13 cellular contexts compared by ENCODE assay signal in genomic region chr17:83161298-83162034, GRCh38.
DNase-seq lines count a peak whose midpoint lies in the region; ATAC-seq, FAIRE-seq and TF ChIP-seq lines count a peak whose summit lies in the region.
"Had no signal": no experiment of that assay in that cellular context is flagged by ENCODE, and none has a peak within 500 bp of the region (broad histone marks: within the 10 kb centered on the region; RNA-seq: fewer than 3 reads in every experiment).

No MANE protein-coding gene starts in this region.

- H3K79me2 ChIP-seq in HepG2 (ENCODE audit: insufficient read depth, low read length) (no peaks in the 10 kb centered on the region), smooth muscle cell (ENCODE audit: low read depth) (no peaks in the 10 kb centered on the region)

- no peak for TF ChIP-seq CTCF in HepG2 (CRISPR knock-in tag; IDR thresholded peaks at IDR 0.05)
- no peak for TF ChIP-seq CTCF in smooth muscle cell (IDR thresholded peaks at IDR 0.05; ENCODE audit: borderline replicate concordance, insufficient read depth, poor library complexity, severe bottlenecking)
- TF ChIP-seq CTCF in esophagus squamous epithelium (IDR thresholded peaks at IDR 0.05): no peak
- no peak for TF ChIP-seq CTCF in MCF 10A (IDR thresholded peaks at IDR 0.05; ENCODE audit: unreplicated experiment)

- peak; percentile 50 for DNase-seq in GM04503 (ENCODE audit: low read depth)
- DNase-seq in amniotic stem cell (lab: John Stamatoyannopoulos, UW): peak; percentile 2
- DNase-seq in HepG2 (ENCODE audit: low spot score): peak; percentile 79
- no peak for DNase-seq in smooth muscle cell (lab: John Stamatoyannopoulos, UW; ENCODE audit: unreplicated experiment)
- DNase-seq in esophagus squamous epithelium (lab: John Stamatoyannopoulos, UW): no peak
- DNase-seq in MCF 10A (ENCODE audit: unreplicated experiment): no peak
- DNase-seq: activated CD8-positive, alpha-beta T cell treated with anti-CD3 and anti-CD28 coated beads for 36 hours; Caco-2; dermis blood vessel endothelial cell had no signal

- no TSS peak for BruUV-seq in HepG2 (replicated peaks; lab: Mats Ljungman, UMichigan)
- BruUV-seq in MCF 10A (replicated peaks; lab: Mats Ljungman, UMichigan): no TSS peak

- TF ChIP-seq POLR2A in HepG2 (IDR thresholded peaks at IDR 0.05; ENCODE audit: insufficient read depth in 1 of 2, low read depth in 2 of 2, low read length in 2 of 2): no peak
- TF ChIP-seq POLR2A in esophagus squamous epithelium (IDR thresholded peaks at IDR 0.05): no peak

- H3K9ac ChIP-seq in HepG2 (ENCODE audit: insufficient read depth, low read depth, low read length) (no peak overlapping the region), smooth muscle cell (ENCODE audit: low read depth) (no peak overlapping the region)

- H2AFZ ChIP-seq in HepG2 (ENCODE audit: low read length) (no peak overlapping the region), smooth muscle cell (ENCODE audit: low read depth) (peak overlapping the region; percentile 57)

- H3K4me1 ChIP-seq in HepG2 (ENCODE audit: insufficient read depth, low read length) (peaks cover 18% of the 10 kb centered on the region), smooth muscle cell (ENCODE audit: low read depth) (no peaks in the 10 kb centered on the region), esophagus squamous epithelium (peaks cover 0 to 9% (median 0%) of the 10 kb centered on the region in 3 donors)
- H3K4me1 ChIP-seq: Caco-2, pancreas had no signal

- no peak for FAIRE-seq in HepG2 (lab: Jason Lieb, UNC)
- FAIRE-seq: pancreas had no signal

- H3K36me3 ChIP-seq in HepG2 (replicated peaks in 1 of 2; ENCODE audit: control insufficient read depth in 1 of 2, insufficient read depth in 2 of 2, low read length in 2 of 2): no peaks in the 10 kb centered on the region
- H3K36me3 ChIP-seq in smooth muscle cell (ENCODE audit: low read depth): no peaks in the 10 kb centered on the region
- H3K36me3 ChIP-seq in esophagus squamous epithelium: no peaks in the 10 kb centered on the region
- H3K36me3 ChIP-seq: pancreas had no signal

- no peak overlapping the region for H3K27ac Mint-ChIP-seq in MCF 10A (ENCODE audit: low read depth, unreplicated experiment)
- H3K27ac Mint-ChIP-seq: activated CD8-positive, alpha-beta T cell treated with anti-CD3 and anti-CD28 coated beads for 36 hours had no signal

- no peak overlapping the region; a peak in 1 of 6 replicates for H3K4me3 ChIP-seq in HepG2 (replicated peaks in 1 of 3; ENCODE audit: insufficient read depth in 1 of 3, low read depth in 2 of 3, low read length in 3 of 3)
- H3K4me3 ChIP-seq in smooth muscle cell: no peak overlapping the region
- H3K4me3 ChIP-seq in esophagus squamous epithelium: no peak overlapping the region
- H3K4me3 ChIP-seq: pancreas had no signal

- TF ChIP-seq RAD21 in HepG2 (CRISPR knock-in tag; IDR thresholded peaks at IDR 0.05): no peak

- H3K4me2 ChIP-seq in HepG2 (ENCODE audit: low read depth, low read length): peak overlapping the region; percentile 46
- H3K4me2 ChIP-seq in smooth muscle cell: peak overlapping the region; percentile 28

- H3K9me3 Mint-ChIP-seq in MCF 10A (ENCODE audit: unreplicated experiment): peaks cover 7% of the 10 kb centered on the region
- H3K9me3 Mint-ChIP-seq: activated CD8-positive, alpha-beta T cell treated with anti-CD3 and anti-CD28 coated beads for 36 hours; activated naive CD4-positive, alpha-beta T cell treated with anti-CD3 and anti-CD28 coated beads, Interleukin-2, amount 50 U/mL, for 72 hours had no signal

- no peaks in the 10 kb centered on the region for H3F3A ChIP-seq in smooth muscle cell (ENCODE audit: low read depth)

- no peak overlapping the region for H3K4me3 Mint-ChIP-seq in MCF 10A (ENCODE audit: unreplicated experiment)
- H3K4me3 Mint-ChIP-seq: activated CD8-positive, alpha-beta T cell treated with anti-CD3 and anti-CD28 coated beads for 36 hours had no signal

- intact Hi-C loops in HepG2 (cut with micrococcal nuclease; ENCODE audit: unreplicated experiment) (no loop called here), esophagus squamous epithelium (cut with DNase I) (no loop called here), MCF 10A (cut with micrococcal nuclease) (no loop called here)

- in situ Hi-C loops in HepG2 (cut with HindIII; ENCODE audit: extremely low pct_ligation_motif_present, low pct_unique_long_range_greater_than_20kb): no loop called here

- 44% methylated on average over 14 of the region's 14 CpGs for WGBS in HepG2 (ENCODE audit: low lambda C conversion rate)
- WGBS in smooth muscle cell (ENCODE audit: low lambda C conversion rate): 54% methylated on average over 14 of the region's 14 CpGs
- WGBS in esophagus squamous epithelium, 2 donors: 65 to 81% methylated on average over 12 to 14 of the region's 14 CpGs

- H3K4me1 Mint-ChIP-seq in MCF 10A (ENCODE audit: insufficient read depth, unreplicated experiment): no peaks in the 10 kb centered on the region

- CTCF ChIA-PET in HepG2 (lab: Yijun Ruan, JAX; ENCODE audit: low intra/inter-chr PET ratio, low total read pairs): no interaction called here
- CTCF ChIA-PET in MCF 10A (lab: Yijun Ruan, JAX): no interaction called here

- ATAC-seq in HepG2 (peak; percentile 90), GM18907 (IDR thresholded peaks at IDR 0.05; ENCODE audit: unreplicated experiment) (no peak)
- ATAC-seq: activated CD8-positive, alpha-beta T cell treated with anti-CD3 and anti-CD28 coated beads for 36 hours; activated naive CD4-positive, alpha-beta T cell treated with anti-CD3 and anti-CD28 coated beads, Interleukin-2, amount 50 U/mL, for 72 hours; Panc1 had no signal

- H3K27me3 ChIP-seq in HepG2 (ENCODE audit: control insufficient read depth in 1 of 2, insufficient read depth in 2 of 2, low read length in 2 of 2) (peaks cover 6 to 42% of the 10 kb centered on the region in 2 experiments; a peak in 3 of 5 replicates), smooth muscle cell (ENCODE audit: low read depth) (no peaks in the 10 kb centered on the region), esophagus squamous epithelium (peaks cover 0 to 14% (median 0%) of the 10 kb centered on the region in 4 donors)
- H3K27me3 ChIP-seq: pancreas had no signal

- TF ChIP-seq EP300 in HepG2 (IDR thresholded peaks at IDR 0.05; ENCODE audit: low read depth in 2 of 2, low read length in 2 of 2) (0 out of 4 replicates have a peak, but pooled peaks of 1 of the 2 experiments have one; percentile 12), HepG2 (CRISPR knock-in tag; IDR thresholded peaks at IDR 0.05; ENCODE audit: borderline replicate concordance) (no peak)

- H3K27me3 Mint-ChIP-seq in MCF 10A (ENCODE audit: insufficient read depth, unreplicated experiment): peaks cover 79% of the 10 kb centered on the region

- H3K27ac ChIP-seq in HepG2 (ENCODE audit: extremely low read length, insufficient read depth, low read length): no peak overlapping the region
- no peak overlapping the region for H3K27ac ChIP-seq in smooth muscle cell (ENCODE audit: low read depth)
- peak overlapping the region in 1 of 4 donors; percentile 34 for H3K27ac ChIP-seq in esophagus squamous epithelium
- H3K27ac ChIP-seq: pancreas had no signal

- H3K9me3 ChIP-seq in HepG2 (ENCODE audit: low read length): no peaks in the 10 kb centered on the region
- no peaks in the 10 kb centered on the region for H3K9me3 ChIP-seq in smooth muscle cell (replicated peaks; ENCODE audit: low read depth)
- H3K9me3 ChIP-seq in esophagus squamous epithelium: no peaks in the 10 kb centered on the region
- H3K9me3 ChIP-seq: Caco-2, pancreas had no signal

- H3K36me3 Mint-ChIP-seq in MCF 10A (ENCODE audit: insufficient read depth, unreplicated experiment): no peaks in the 10 kb centered on the region
- H3K36me3 Mint-ChIP-seq: activated naive CD4-positive, alpha-beta T cell treated with anti-CD3 and anti-CD28 coated beads, Interleukin-2, amount 50 U/mL, for 72 hours had no signal

- H4K20me1 ChIP-seq in HepG2 (ENCODE audit: insufficient read depth, low read length): no peaks in the 10 kb centered on the region
- H4K20me1 ChIP-seq in smooth muscle cell (ENCODE audit: low read depth): no peaks in the 10 kb centered on the region

- POLR2A ChIA-PET in HepG2 (lab: Yijun Ruan, JAX) (interaction anchor here (2.1 kb wide), 1 partner anchor 10 kb away, joined by 20 read pairs; no protein-coding TSS in a partner anchor), MCF 10A (lab: Yijun Ruan, JAX) (interaction anchor here (0.6 kb wide), 1 partner anchor 13 kb away, joined by 3 read pairs; no protein-coding TSS in a partner anchor)

TF ChIP-seq in HepG2, 621 proteins besides CTCF, POLR2A, EP300 and RAD21 (continues in another document):
- no peak for TF ChIP-seq ZBTB39 (CRISPR knock-in tag; IDR thresholded peaks at IDR 0.05)
- TF ChIP-seq ZC3H13 (CRISPR knock-in tag; IDR thresholded peaks at IDR 0.05): no peak
- 0 out of 2 replicates have a peak, but pooled peaks have one; percentile 22 for TF ChIP-seq ZNF547 (CRISPR knock-in tag; IDR thresholded peaks at IDR 0.05)
- no peak for TF ChIP-seq AGO2 (optimal IDR thresholded peaks at IDR 0.05; ENCODE audit: low read depth, low read length)
- TF ChIP-seq KLF11 (CRISPR knock-in tag; IDR thresholded peaks at IDR 0.05): no peak
- no peak for TF ChIP-seq SYNCRIP (IDR thresholded peaks at IDR 0.05; ENCODE audit: insufficient read depth, low read depth, low read length)
- TF ChIP-seq ISX (CRISPR knock-in tag; conservative IDR thresholded peaks at IDR 0.05): no peak
- TF ChIP-seq MLLT10 (CRISPR knock-in tag; IDR thresholded peaks at IDR 0.05): no peak
- TF ChIP-seq ZNF550 (CRISPR knock-in tag; IDR thresholded peaks at IDR 0.05; ENCODE audit: borderline replicate concordance): no peak
- no peak for TF ChIP-seq ZNF205 (CRISPR knock-in tag; IDR thresholded peaks at IDR 0.05)
- TF ChIP-seq FOXA1 (IDR thresholded peaks at IDR 0.05): peak; percentile 75
- peak; percentile 86; the same call in 1 of the 2 replicates for TF ChIP-seq FOXA1 (CRISPR knock-in tag; IDR thresholded peaks at IDR 0.05)

Comparison
In these comparisons a context has a peak if more than half of its experiments do, and no peak if none do; other contexts are left out.
1. DNase-seq: peak in GM04503 (single experiment), amniotic stem cell (single experiment) and HepG2 (single experiment); none in smooth muscle cell (single experiment), esophagus squamous epithelium (single experiment) and MCF 10A (single experiment).